ENCODE assay signal across 1 cellular context in the genomic region with DNA sequence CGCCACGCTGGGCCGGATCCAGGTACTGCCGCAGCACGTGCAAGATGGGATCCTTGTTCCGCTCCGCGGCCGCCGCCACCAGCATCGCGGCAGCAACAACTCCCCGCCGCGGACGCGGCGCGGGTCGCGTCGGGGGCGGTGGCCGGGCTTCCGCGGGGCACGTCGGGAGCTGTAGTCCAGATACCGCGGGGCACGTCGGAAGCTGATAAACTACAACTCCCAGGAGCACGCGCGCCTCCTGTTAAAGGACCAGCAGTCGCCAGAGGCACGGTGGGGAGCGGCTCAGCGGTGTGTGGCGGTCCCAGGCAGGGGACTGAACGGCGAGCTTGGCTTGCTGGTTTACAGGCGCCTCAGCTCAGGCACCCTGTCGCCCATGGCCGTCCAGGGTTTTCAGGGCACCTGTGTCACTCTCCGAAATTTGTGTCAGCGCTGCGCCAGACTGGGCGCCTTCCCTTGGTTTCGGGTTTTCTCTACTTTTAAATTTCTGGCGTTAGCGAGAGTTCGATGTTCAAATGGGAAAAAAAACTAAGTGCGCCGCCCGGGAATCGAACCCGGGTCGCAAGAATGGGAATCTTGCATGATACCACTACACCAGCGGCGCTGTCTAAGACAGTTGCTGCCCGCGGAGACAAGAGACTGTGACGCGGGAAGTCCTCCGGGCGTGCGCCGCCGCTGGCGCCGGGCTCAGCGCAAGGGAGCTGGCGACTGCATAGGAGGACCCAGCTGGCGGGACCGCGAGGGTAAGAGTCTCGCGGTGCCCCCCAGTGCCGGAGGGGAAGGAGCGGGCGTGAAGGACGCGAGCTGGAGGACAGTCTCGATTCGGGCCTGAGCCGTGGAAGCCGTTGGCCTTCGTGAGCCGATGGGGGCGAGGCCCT.
TF ChIP-seq lines count a peak whose summit lies in the region.

Gene METTL26, minus strand, starts transcription at position 100 of the 875 bp plus-strand sequence. Its CDS starts 15 bp downstream, at position 85.

TF ChIP-seq in GM23338, 12 proteins besides CTCF, POLR2A, EP300 and RAD21:
- TF ChIP-seq CREB1 (CRISPR knock-in tag; IDR thresholded peaks at IDR 0.05; ENCODE audit: low read depth) (peak; percentile 64; the same call in 1 of the 2 replicates), ZNF462 (CRISPR knock-in tag; IDR thresholded peaks at IDR 0.05) (no peak), EZH2phosphoT487 (IDR thresholded peaks at IDR 0.05; ENCODE audit: unreplicated experiment) (no peak), EZH2 (IDR thresholded peaks at IDR 0.05; ENCODE audit: low read depth, unreplicated experiment) (no peak), JUNB (IDR thresholded peaks at IDR 0.05; ENCODE audit: unreplicated experiment) (no peak), STAT1 (IDR thresholded peaks at IDR 0.05; ENCODE audit: unreplicated experiment) (no peak), ZNF114 (CRISPR knock-in tag; IDR thresholded peaks at IDR 0.05) (no peak), POLR2AphosphoS5 (IDR thresholded peaks at IDR 0.05; ENCODE audit: low read depth) (peak; percentile 89), NANOG (IDR thresholded peaks at IDR 0.05; ENCODE audit: borderline replicate concordance) (no peak), ZNF331 (CRISPR knock-in tag; IDR thresholded peaks at IDR 0.05; ENCODE audit: low read depth) (no peak)
- TF ChIP-seq, protein P1, sequence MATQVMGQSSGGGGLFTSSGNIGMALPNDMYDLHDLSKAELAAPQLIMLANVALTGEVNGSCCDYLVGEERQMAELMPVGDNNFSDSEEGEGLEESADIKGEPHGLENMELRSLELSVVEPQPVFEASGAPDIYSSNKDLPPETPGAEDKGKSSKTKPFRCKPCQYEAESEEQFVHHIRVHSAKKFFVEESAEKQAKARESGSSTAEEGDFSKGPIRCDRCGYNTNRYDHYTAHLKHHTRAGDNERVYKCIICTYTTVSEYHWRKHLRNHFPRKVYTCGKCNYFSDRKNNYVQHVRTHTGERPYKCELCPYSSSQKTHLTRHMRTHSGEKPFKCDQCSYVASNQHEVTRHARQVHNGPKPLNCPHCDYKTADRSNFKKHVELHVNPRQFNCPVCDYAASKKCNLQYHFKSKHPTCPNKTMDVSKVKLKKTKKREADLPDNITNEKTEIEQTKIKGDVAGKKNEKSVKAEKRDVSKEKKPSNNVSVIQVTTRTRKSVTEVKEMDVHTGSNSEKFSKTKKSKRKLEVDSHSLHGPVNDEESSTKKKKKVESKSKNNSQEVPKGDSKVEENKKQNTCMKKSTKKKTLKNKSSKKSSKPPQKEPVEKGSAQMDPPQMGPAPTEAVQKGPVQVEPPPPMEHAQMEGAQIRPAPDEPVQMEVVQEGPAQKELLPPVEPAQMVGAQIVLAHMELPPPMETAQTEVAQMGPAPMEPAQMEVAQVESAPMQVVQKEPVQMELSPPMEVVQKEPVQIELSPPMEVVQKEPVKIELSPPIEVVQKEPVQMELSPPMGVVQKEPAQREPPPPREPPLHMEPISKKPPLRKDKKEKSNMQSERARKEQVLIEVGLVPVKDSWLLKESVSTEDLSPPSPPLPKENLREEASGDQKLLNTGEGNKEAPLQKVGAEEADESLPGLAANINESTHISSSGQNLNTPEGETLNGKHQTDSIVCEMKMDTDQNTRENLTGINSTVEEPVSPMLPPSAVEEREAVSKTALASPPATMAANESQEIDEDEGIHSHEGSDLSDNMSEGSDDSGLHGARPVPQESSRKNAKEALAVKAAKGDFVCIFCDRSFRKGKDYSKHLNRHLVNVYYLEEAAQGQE (IDR thresholded peaks at IDR 0.05; ENCODE audit: unreplicated experiment) = no peak
- TF ChIP-seq, protein P2, sequence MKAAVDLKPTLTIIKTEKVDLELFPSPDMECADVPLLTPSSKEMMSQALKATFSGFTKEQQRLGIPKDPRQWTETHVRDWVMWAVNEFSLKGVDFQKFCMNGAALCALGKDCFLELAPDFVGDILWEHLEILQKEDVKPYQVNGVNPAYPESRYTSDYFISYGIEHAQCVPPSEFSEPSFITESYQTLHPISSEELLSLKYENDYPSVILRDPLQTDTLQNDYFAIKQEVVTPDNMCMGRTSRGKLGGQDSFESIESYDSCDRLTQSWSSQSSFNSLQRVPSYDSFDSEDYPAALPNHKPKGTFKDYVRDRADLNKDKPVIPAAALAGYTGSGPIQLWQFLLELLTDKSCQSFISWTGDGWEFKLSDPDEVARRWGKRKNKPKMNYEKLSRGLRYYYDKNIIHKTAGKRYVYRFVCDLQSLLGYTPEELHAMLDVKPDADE (IDR thresholded peaks at IDR 0.05) = peak; percentile 97
